Comparison of ENCODE assay signal across 1 cellular context in the genomic region with DNA sequence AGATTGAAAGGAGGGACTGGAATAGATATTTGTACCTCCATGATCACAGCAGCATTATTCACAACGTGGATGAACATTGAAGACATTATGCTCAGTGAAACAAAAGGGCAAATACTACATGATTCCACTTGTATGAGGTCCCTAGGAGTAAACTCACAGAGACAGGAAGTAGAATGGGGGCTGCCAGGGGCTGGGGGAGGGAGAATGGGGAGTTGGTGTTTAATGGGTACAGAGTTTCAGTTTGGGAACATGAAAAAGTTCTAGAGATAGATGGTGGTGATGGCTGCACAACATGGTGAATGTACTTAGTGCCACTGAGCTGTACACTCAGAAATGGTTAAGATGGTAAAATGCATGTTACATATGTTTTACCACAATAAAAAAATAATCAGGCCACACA.
TF ChIP-seq lines count a peak whose summit lies in the region.

No MANE protein-coding gene starts in this region.

TF ChIP-seq in SK-N-SH treated with all-trans-retinoic acid at 6 μM for 48 hours, 23 proteins besides CTCF, POLR2A, EP300 and RAD21 (continued from another document):
- TF ChIP-seq, protein P1, sequence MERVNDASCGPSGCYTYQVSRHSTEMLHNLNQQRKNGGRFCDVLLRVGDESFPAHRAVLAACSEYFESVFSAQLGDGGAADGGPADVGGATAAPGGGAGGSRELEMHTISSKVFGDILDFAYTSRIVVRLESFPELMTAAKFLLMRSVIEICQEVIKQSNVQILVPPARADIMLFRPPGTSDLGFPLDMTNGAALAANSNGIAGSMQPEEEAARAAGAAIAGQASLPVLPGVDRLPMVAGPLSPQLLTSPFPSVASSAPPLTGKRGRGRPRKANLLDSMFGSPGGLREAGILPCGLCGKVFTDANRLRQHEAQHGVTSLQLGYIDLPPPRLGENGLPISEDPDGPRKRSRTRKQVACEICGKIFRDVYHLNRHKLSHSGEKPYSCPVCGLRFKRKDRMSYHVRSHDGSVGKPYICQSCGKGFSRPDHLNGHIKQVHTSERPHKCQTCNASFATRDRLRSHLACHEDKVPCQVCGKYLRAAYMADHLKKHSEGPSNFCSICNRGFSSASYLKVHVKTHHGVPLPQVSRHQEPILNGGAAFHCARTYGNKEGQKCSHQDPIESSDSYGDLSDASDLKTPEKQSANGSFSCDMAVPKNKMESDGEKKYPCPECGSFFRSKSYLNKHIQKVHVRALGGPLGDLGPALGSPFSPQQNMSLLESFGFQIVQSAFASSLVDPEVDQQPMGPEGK (CRISPR knock-in tag; IDR thresholded peaks at IDR 0.05; ENCODE audit: borderline replicate concordance), result no peak
- TF ChIP-seq, protein P2, sequence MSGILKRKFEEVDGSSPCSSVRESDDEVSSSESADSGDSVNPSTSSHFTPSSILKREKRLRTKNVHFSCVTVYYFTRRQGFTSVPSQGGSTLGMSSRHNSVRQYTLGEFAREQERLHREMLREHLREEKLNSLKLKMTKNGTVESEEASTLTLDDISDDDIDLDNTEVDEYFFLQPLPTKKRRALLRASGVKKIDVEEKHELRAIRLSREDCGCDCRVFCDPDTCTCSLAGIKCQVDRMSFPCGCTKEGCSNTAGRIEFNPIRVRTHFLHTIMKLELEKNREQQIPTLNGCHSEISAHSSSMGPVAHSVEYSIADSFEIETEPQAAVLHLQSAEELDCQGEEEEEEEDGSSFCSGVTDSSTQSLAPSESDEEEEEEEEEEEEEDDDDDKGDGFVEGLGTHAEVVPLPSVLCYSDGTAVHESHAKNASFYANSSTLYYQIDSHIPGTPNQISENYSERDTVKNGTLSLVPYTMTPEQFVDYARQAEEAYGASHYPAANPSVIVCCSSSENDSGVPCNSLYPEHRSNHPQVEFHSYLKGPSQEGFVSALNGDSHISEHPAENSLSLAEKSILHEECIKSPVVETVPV (CRISPR knock-in tag; IDR thresholded peaks at IDR 0.05), result no peak
- TF ChIP-seq BACH2 (CRISPR knock-in tag; IDR thresholded peaks at IDR 0.05; ENCODE audit: borderline replicate concordance), result no peak
